In the genomic region with DNA sequence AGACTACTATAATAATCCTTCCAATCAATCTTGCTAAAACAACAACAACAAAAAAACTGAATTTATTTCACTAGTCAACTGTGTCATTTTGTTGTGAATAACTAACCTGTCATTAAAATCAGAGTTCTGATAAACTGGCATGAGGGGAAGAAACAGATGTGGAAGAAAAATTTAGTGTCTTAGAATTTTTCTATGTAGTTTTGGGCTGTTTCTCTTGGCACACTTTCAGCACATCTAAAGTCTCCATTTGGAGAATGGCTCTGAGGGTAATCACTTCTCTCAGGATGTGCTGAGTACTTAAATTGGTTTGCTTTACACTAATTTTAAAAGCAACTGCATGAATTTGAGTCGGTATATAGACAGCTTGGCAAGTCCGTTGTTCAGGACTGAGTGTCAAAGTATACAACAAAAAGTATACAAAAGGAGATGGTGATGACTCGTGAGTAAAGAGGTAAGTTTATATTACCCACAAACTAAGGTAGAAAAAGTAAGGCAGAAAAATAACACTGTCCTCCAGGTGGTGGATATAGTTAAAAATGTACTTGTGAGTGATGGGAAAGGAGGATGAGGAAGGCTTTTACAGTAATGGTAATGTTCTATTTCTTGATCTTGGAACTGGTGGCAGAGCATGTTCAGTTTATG, we compare ENCODE assay signal across 24 cellular contexts.
"Had no signal": no experiment of that assay in that cellular context is flagged by ENCODE, and none has a peak within 500 bp of the region (broad histone marks: within the 10 kb centered on the region; RNA-seq: fewer than 3 reads in every experiment).

No MANE protein-coding gene starts in this region.

- H3K27ac ChIP-seq: ovary, psoas muscle, right atrium auricular region, SJCRH30, upper lobe of left lung had no signal

- H3K9me3 ChIP-seq: ovary, psoas muscle, right atrium auricular region, SJCRH30, upper lobe of left lung had no signal

- H3K9me3 Mint-ChIP-seq: activated CD8-positive, alpha-beta T cell treated with anti-CD3 and anti-CD28 coated beads for 36 hours; activated naive CD4-positive, alpha-beta T cell treated with anti-CD3 and anti-CD28 coated beads, Interleukin-2, amount 50 U/mL, for 72 hours; natural killer cell had no signal

- ATAC-seq: activated CD8-positive, alpha-beta memory T cell treated with anti-CD3 and anti-CD28 coated beads, Interleukin-2, amount 10 ng/mL, durations not matched to agents 7 days and 5 days; activated CD8-positive, alpha-beta T cell treated with anti-CD3 and anti-CD28 coated beads for 36 hours; activated naive CD4-positive, alpha-beta T cell treated with anti-CD3 and anti-CD28 coated beads, Interleukin-2, amount 50 U/mL, for 72 hours; left ventricle myocardium superior; natural killer cell; psoas muscle; stimulated activated naive CD8-positive, alpha-beta T cell treated with anti-CD3 and anti-CD28 coated beads, Interleukin-15, Interleukin-2, amounts not matched to agents 100 U/mL and 50 U/mL, for 24 hours had no signal

- FAIRE-seq: bronchial epithelial cell, endometrium, frontal cortex had no signal

- DNase-seq: activated CD4-positive, alpha-beta T cell treated with anti-CD3 and anti-CD28 coated beads for 1 hour; activated CD8-positive, alpha-beta memory T cell treated with anti-CD3 and anti-CD28 coated beads, Interleukin-2, amount 10 ng/mL, durations not matched to agents 7 days and 5 days; activated CD8-positive, alpha-beta T cell treated with anti-CD3 and anti-CD28 coated beads for 36 hours; activated gamma-delta T cell; activated T-cell treated with anti-CD3 and anti-CD28 coated beads for 4 hours; glutamatergic neuron; hippocampal formation; left ventricle myocardium superior; mammary epithelial cell; midbrain; natural killer cell; ovary; psoas muscle; SJCRH30; stimulated activated CD4-positive, alpha-beta T cell treated with anti-CD3 and anti-CD28 coated beads, Interleukin-4, amount 100 ng/mL, for 24 hours; stimulated activated naive CD8-positive, alpha-beta T cell treated with anti-CD3 and anti-CD28 coated beads, Interleukin-15, Interleukin-2, amounts not matched to agents 100 U/mL and 50 U/mL, for 24 hours; T-helper 1 cell; T-helper 9 cell; upper lobe of left lung had no signal

- H3K27ac Mint-ChIP-seq: activated CD8-positive, alpha-beta memory T cell treated with anti-CD3 and anti-CD28 coated beads, Interleukin-2, amount 10 ng/mL, durations not matched to agents 7 days and 5 days; natural killer cell had no signal

- H3K4me3 Mint-ChIP-seq: activated CD8-positive, alpha-beta memory T cell treated with anti-CD3 and anti-CD28 coated beads, Interleukin-2, amount 10 ng/mL, durations not matched to agents 7 days and 5 days; activated CD8-positive, alpha-beta T cell treated with anti-CD3 and anti-CD28 coated beads for 36 hours; natural killer cell had no signal

- H3K36me3 ChIP-seq: ovary, SJCRH30 had no signal

- H3K4me3 ChIP-seq: ovary, psoas muscle, right atrium auricular region, SJCRH30, upper lobe of left lung had no signal

- H3K4me1 ChIP-seq: right atrium auricular region, upper lobe of left lung had no signal

- H3K36me3 Mint-ChIP-seq: natural killer cell had no signal

- H3K27me3 ChIP-seq: ovary, right atrium auricular region, SJCRH30, upper lobe of left lung had no signal

- H3K27me3 Mint-ChIP-seq: activated CD8-positive, alpha-beta memory T cell treated with anti-CD3 and anti-CD28 coated beads, Interleukin-2, amount 10 ng/mL, durations not matched to agents 7 days and 5 days; activated CD8-positive, alpha-beta T cell treated with anti-CD3 and anti-CD28 coated beads for 36 hours had no signal
